20 cellular contexts compared by ENCODE assay signal in the genomic region with DNA sequence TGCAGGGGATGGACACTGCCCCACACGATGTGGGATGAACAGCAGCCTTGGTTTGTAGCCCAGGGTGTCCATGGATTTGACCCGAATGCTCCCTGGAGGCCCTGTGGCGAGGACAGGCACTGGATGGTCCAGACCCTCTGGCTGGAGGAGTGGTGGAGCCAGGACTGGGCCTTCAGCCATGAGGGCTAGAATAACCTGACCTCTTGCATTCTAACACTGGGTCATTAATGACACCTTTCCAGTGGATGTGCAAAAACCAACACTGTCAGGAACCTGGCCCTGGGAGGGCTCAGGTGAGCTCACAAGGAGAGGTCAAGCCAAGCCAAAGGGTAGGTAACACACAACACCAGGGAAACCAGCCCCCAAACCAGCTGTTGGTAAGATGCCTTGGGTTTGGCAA. TPM values are rescaled to one million over a fixed set of nuclear protein-coding genes. Genes with fewer than 3 reads are reported as not detected.
DNase-seq lines count a peak whose midpoint lies in the region; ATAC-seq and TF ChIP-seq lines count a peak whose summit lies in the region.
"Had no signal": no experiment of that assay in that cellular context is flagged by ENCODE, and none has a peak within 500 bp of the region (broad histone marks: within the 10 kb centered on the region; RNA-seq: fewer than 3 reads in every experiment).

No MANE protein-coding gene starts in this region.

- H3K27ac Mint-ChIP-seq in activated T-cell treated with anti-CD3 and anti-CD28 coated beads, Interleukin-2, amount 50 U/mL, for 24 hours: peak overlapping the region; percentile 93
- H3K27ac Mint-ChIP-seq in activated naive CD8-positive, alpha-beta T cell: peak overlapping the region; percentile 99
- H3K27ac Mint-ChIP-seq in natural killer cell: peak overlapping the region; percentile 64 to 68

- H3K4me1 ChIP-seq in DND-41 (ENCODE audit: insufficient read depth, low read length) (peaks cover 75% of the 10 kb centered on the region), MM.1S (ENCODE audit: low read length) (no peaks in the 10 kb centered on the region)

- H3K4me3 ChIP-seq in DND-41 (ENCODE audit: low read depth in 1 of 2, low read length in 2 of 2): no peak overlapping the region
- H3K4me3 ChIP-seq in MM.1S (ENCODE audit: low read length): no peak overlapping the region
- H3K4me3 ChIP-seq: heart right ventricle had no signal

- H3K79me2 ChIP-seq in DND-41 (ENCODE audit: insufficient read depth, low read length) (peaks cover 59% of the 10 kb centered on the region), MM.1S (ENCODE audit: low read length) (no peaks in the 10 kb centered on the region)

- H3K27ac ChIP-seq in DND-41 (ENCODE audit: low read length): peak overlapping the region; percentile 70
- no peak overlapping the region for H3K27ac ChIP-seq in MM.1S (ENCODE audit: low read length)
- H3K27ac ChIP-seq: heart right ventricle had no signal

- H3K27me3 ChIP-seq in DND-41 (ENCODE audit: insufficient read depth, low read length, poor library complexity): no peaks in the 10 kb centered on the region
- no peaks in the 10 kb centered on the region for H3K27me3 ChIP-seq in MM.1S (replicated peaks; ENCODE audit: insufficient read depth, low read length)
- H3K27me3 ChIP-seq: heart right ventricle had no signal

- no peaks in the 10 kb centered on the region for H3K27me3 Mint-ChIP-seq in activated T-cell treated with anti-CD3 and anti-CD28 coated beads, Interleukin-2, amount 50 U/mL, for 24 hours
- no peaks in the 10 kb centered on the region for H3K27me3 Mint-ChIP-seq in activated T-cell treated with anti-CD3 and anti-CD28 coated beads, Interleukin-2, amount 50 U/mL, for 4 hours (ENCODE audit: low read depth)
- H3K27me3 Mint-ChIP-seq in activated naive CD8-positive, alpha-beta T cell: no peaks in the 10 kb centered on the region
- H3K27me3 Mint-ChIP-seq in natural killer cell (ENCODE audit: low read depth in 2 of 2): no peaks in the 10 kb centered on the region
- H3K27me3 Mint-ChIP-seq: brain had no signal

- H2AFZ ChIP-seq in DND-41 (ENCODE audit: low read depth, low read length) (no peak overlapping the region), MM.1S (ENCODE audit: low read length) (no peak overlapping the region)

- no peak overlapping the region for H3K4me3 Mint-ChIP-seq in activated T-cell treated with anti-CD3 and anti-CD28 coated beads, Interleukin-2, amount 50 U/mL, for 24 hours
- no peak overlapping the region for H3K4me3 Mint-ChIP-seq in activated T-cell treated with anti-CD3 and anti-CD28 coated beads, Interleukin-2, amount 50 U/mL, for 4 hours
- no peak overlapping the region for H3K4me3 Mint-ChIP-seq in activated naive CD8-positive, alpha-beta T cell
- H3K4me3 Mint-ChIP-seq in natural killer cell: no peak overlapping the region
- H3K4me3 Mint-ChIP-seq: brain had no signal

- no peak for ATAC-seq in activated T-cell treated with anti-CD3 and anti-CD28 coated beads, Interleukin-2, amount 50 U/mL, for 4 hours
- ATAC-seq in DND-41 (ENCODE audit: insufficient read depth, low read depth) (no peak), natural killer cell (no peak), HG03378 (IDR thresholded peaks at IDR 0.05; ENCODE audit: unreplicated experiment) (no peak)
- ATAC-seq: heart right ventricle had no signal

- no peaks in the 10 kb centered on the region for H3K9me3 Mint-ChIP-seq in activated T-cell treated with anti-CD3 and anti-CD28 coated beads, Interleukin-2, amount 50 U/mL, for 24 hours
- no peaks in the 10 kb centered on the region for H3K9me3 Mint-ChIP-seq in activated T-cell treated with anti-CD3 and anti-CD28 coated beads, Interleukin-2, amount 50 U/mL, for 4 hours
- no peaks in the 10 kb centered on the region for H3K9me3 Mint-ChIP-seq in activated naive CD8-positive, alpha-beta T cell (ENCODE audit: low read depth)
- H3K9me3 Mint-ChIP-seq in natural killer cell: no peaks in the 10 kb centered on the region

- TF ChIP-seq CTCF in DND-41 (IDR thresholded peaks at IDR 0.05; ENCODE audit: borderline replicate concordance, extremely low read depth, low read length, poor library complexity, severe bottlenecking) (no peak), natural killer cell (IDR thresholded peaks at IDR 0.05) (no peak), MM.1S (IDR thresholded peaks at IDR 0.05; ENCODE audit: low read length) (no peak)

- H3K9me3 ChIP-seq in DND-41 (ENCODE audit: insufficient read depth, low read length, severe bottlenecking) (no peaks in the 10 kb centered on the region), MM.1S (replicated peaks; ENCODE audit: insufficient read depth, low read length) (no peaks in the 10 kb centered on the region)
- H3K9me3 ChIP-seq: heart right ventricle had no signal

- no peaks in the 10 kb centered on the region for H4K20me1 ChIP-seq in DND-41 (ENCODE audit: insufficient read depth, low read length)
- no peaks in the 10 kb centered on the region for H4K20me1 ChIP-seq in MM.1S (ENCODE audit: insufficient read depth, low read length)

- H3K4me2 ChIP-seq in DND-41 (ENCODE audit: insufficient read depth, low read length): no peak overlapping the region
- H3K4me2 ChIP-seq in MM.1S (ENCODE audit: low read depth, low read length): no peak overlapping the region

- H3K4me1 Mint-ChIP-seq in activated T-cell treated with anti-CD3 and anti-CD28 coated beads, Interleukin-2, amount 50 U/mL, for 24 hours (ENCODE audit: low read depth): peaks cover 97% of the 10 kb centered on the region
- H3K4me1 Mint-ChIP-seq in activated T-cell treated with anti-CD3 and anti-CD28 coated beads, Interleukin-2, amount 50 U/mL, for 4 hours (ENCODE audit: low read depth): peaks cover 90% of the 10 kb centered on the region
- H3K4me1 Mint-ChIP-seq in activated naive CD8-positive, alpha-beta T cell (ENCODE audit: low read depth): peaks cover 97% of the 10 kb centered on the region
- peaks cover 68 to 73% of the 10 kb centered on the region in 2 donors for H3K4me1 Mint-ChIP-seq in natural killer cell

- DNase-seq in activated T-cell treated with anti-CD3 and anti-CD28 coated beads, Interleukin-2, amount 50 U/mL, for 24 hours: no peak
- DNase-seq in activated T-cell treated with anti-CD3 and anti-CD28 coated beads, Interleukin-2, amount 50 U/mL, for 4 hours: no peak
- no peak for DNase-seq in DND-41
- DNase-seq in natural killer cell: no peak
- DNase-seq in DMS114 treated with DMSO at 0.1 percent for 48 hours (lab: John Stamatoyannopoulos, UW; ENCODE audit: unreplicated experiment): no peak
- no peak for DNase-seq in MM.1S
- DNase-seq: activated CD4-positive, alpha-beta T cell treated with anti-CD3 and anti-CD28 coated beads, Interleukin-2, amount 50 U/mL, for 48 hours; effector CD4-positive, alpha-beta T cell; heart right ventricle; mesenchymal stem cell; NCI-H2081; NCI-H226; NCI-H774; occipital lobe; RPMI8226; small intestine; stimulated activated CD4-positive, alpha-beta T cell treated with anti-CD3 and anti-CD28 coated beads, Interleukin-2, amount 100 ng/mL, for 24 hours had no signal

- H3K36me3 Mint-ChIP-seq in activated T-cell treated with anti-CD3 and anti-CD28 coated beads, Interleukin-2, amount 50 U/mL, for 24 hours (ENCODE audit: low read depth): peaks cover 99% of the 10 kb centered on the region
- H3K36me3 Mint-ChIP-seq in activated T-cell treated with anti-CD3 and anti-CD28 coated beads, Interleukin-2, amount 50 U/mL, for 4 hours (ENCODE audit: insufficient read depth): peaks cover 42% of the 10 kb centered on the region
- peaks cover 19% of the 10 kb centered on the region for H3K36me3 Mint-ChIP-seq in activated naive CD8-positive, alpha-beta T cell
- H3K36me3 Mint-ChIP-seq in natural killer cell: peaks cover 14% of the 10 kb centered on the region

- H3K36me3 ChIP-seq in DND-41 (ENCODE audit: insufficient read depth, low read length): peaks cover 72% of the 10 kb centered on the region
- H3K36me3 ChIP-seq in MM.1S (replicated peaks; ENCODE audit: insufficient read depth, low read length): no peaks in the 10 kb centered on the region

- H3K9me2 ChIP-seq in MM.1S (replicated peaks; ENCODE audit: insufficient read depth, low read length): no peaks in the 10 kb centered on the region

- intact Hi-C loops in natural killer cell (cut with micrococcal nuclease): no loop called here

- no peaks in the 10 kb centered on the region for H3F3A ChIP-seq in MM.1S (ENCODE audit: insufficient read depth, low read length)

- no peak overlapping the region for H3K9ac ChIP-seq in DND-41 (ENCODE audit: low read depth, low read length)
- no peak overlapping the region for H3K9ac ChIP-seq in MM.1S (ENCODE audit: low read length)

RNA-seq across cellular contexts. Expression of a gene that starts 51.4 kb away (rescaled TPM):
- total RNA-seq in activated T-cell treated with anti-CD3 and anti-CD28 coated beads, Interleukin-2, amount 50 U/mL, for 4 hours: 10 to 100 TPM; 24.6 to 25.5 (median 24.8) TPM
- total RNA-seq in natural killer cell: 10 to 100 TPM; 16.7 to 26.1 (median 22.3) TPM

RNA-seq across cellular contexts. Expression of a gene that starts 51.7 kb away (rescaled TPM):
- total RNA-seq in activated T-cell treated with anti-CD3 and anti-CD28 coated beads, Interleukin-2, amount 50 U/mL, for 4 hours: 10 to 100 TPM; 30.2 to 37.9 (median 33.4) TPM
- total RNA-seq in natural killer cell: 10 to 100 TPM; 20.4 to 27.3 (median 22.8) TPM
